8 cellular contexts compared by ENCODE assay signal in genomic region chr4:139555705-139556070, GRCh38. TPM values are rescaled to one million over a fixed set of nuclear protein-coding genes. Genes with fewer than 3 reads are reported as not detected.
A peak's percentile ranks its signal among the peaks of the same experiment; 100 is the strongest.
DNase-seq lines count a peak whose midpoint lies in the region; ATAC-seq and TF ChIP-seq lines count a peak whose summit lies in the region.

No MANE protein-coding gene starts in this region.

- H3K27me3 Mint-ChIP-seq in CD14-positive monocyte (ENCODE audit: low read depth in 3 of 3) = peaks cover 0 to 2% (median 0%) of the 10 kb centered on the region in 3 donors

- DNase-seq in CD14-positive monocyte (ENCODE audit: low spot score) (peak; percentile 47), breast epithelium (ENCODE audit: low spot score in 2 of 2) (peak; percentile 34 to 55), NCI-H1930 (lab: John Stamatoyannopoulos, UW) (no peak)
- DNase-seq in NK-92 treated with Interleukin-12 subunit alpha and Interleukin-12 subunit beta, amount 100 ng/mL, for 24 hours (lab: John Stamatoyannopoulos, UW) = no peak

- H3K4me3 Mint-ChIP-seq in CD14-positive monocyte = peak overlapping the region; percentile 99

- H3K9ac ChIP-seq in subcutaneous abdominal adipose tissue (ENCODE audit: low read length in 5 of 5) = peak overlapping the region; percentile 41 to 90 (median 85)

- ATAC-seq in GM21360 (IDR thresholded peaks at IDR 0.05; ENCODE audit: unreplicated experiment) = peak; percentile 24

- TF ChIP-seq CTCF in CD14-positive monocyte (IDR thresholded peaks at IDR 0.05) (no peak), breast epithelium (IDR thresholded peaks at IDR 0.05) (no peak)

- H3K4me3 ChIP-seq in breast epithelium = peak overlapping the region; percentile 78 to 97 (median 90)
- H3K4me3 ChIP-seq in subcutaneous abdominal adipose tissue (ENCODE audit: low read depth in 1 of 5, low read length in 5 of 5) = peak overlapping the region; percentile 57 to 99 (median 95)

- peak overlapping the region; percentile 95 to 99 (median 98) for H3K27ac Mint-ChIP-seq in CD14-positive monocyte

- H3K9me3 ChIP-seq in KOPT-K1 (ENCODE audit: insufficient read depth, low read length, poor library complexity, severe bottlenecking) (no peaks in the 10 kb centered on the region), breast epithelium (no peaks in the 10 kb centered on the region), subcutaneous abdominal adipose tissue (ENCODE audit: control insufficient read depth in 5 of 5, low read length in 5 of 5) (no peaks in the 10 kb centered on the region)

- H3K9me3 Mint-ChIP-seq in CD14-positive monocyte = peaks cover 0 to 3% (median 0%) of the 10 kb centered on the region in 7 donors

- no peak for TF ChIP-seq POLR2A in breast epithelium (IDR thresholded peaks at IDR 0.05)

- H3K4me1 ChIP-seq in breast epithelium = peaks cover 0 to 11% of the 10 kb centered on the region in 2 donors
- peaks cover 8 to 80% (median 59%) of the 10 kb centered on the region in 5 donors for H3K4me1 ChIP-seq in subcutaneous abdominal adipose tissue (ENCODE audit: control insufficient read depth in 5 of 5, insufficient read depth in 5 of 5, low read length in 5 of 5)

- H3K36me3 Mint-ChIP-seq in CD14-positive monocyte = peaks cover 0 to 5% of the 10 kb centered on the region in 2 donors

- peaks cover 61% of the 10 kb centered on the region for H3K4me1 Mint-ChIP-seq in CD14-positive monocyte

- H3K36me3 ChIP-seq in KOPT-K1 (ENCODE audit: insufficient read depth, low read length) (no peaks in the 10 kb centered on the region), breast epithelium (no peaks in the 10 kb centered on the region), subcutaneous abdominal adipose tissue (ENCODE audit: control insufficient read depth in 5 of 5, insufficient read depth in 5 of 5, low read length in 5 of 5) (no peaks in the 10 kb centered on the region)

- H3K27ac ChIP-seq in KOPT-K1 (ENCODE audit: low read depth, low read length, poor library complexity, severe bottlenecking) = peak overlapping the region; percentile 56
- H3K27ac ChIP-seq in breast epithelium = peak overlapping the region; percentile 99 to 100
- peak overlapping the region; percentile 90 for H3K27ac ChIP-seq in layer of hippocampus (ENCODE audit: low read depth, low read length)
- H3K27ac ChIP-seq in subcutaneous abdominal adipose tissue (ENCODE audit: low read depth, low read length) = peak overlapping the region; percentile 92

- intact Hi-C loops in CD14-positive monocyte (cut with micrococcal nuclease) = loop anchor here in 1 of 2 donors (5.0 to 10.0 kb wide), 4 partner anchors 103 to 351 kb away; partner anchors contain the start of genes MGST2, NAA15, NDUFC1 and RAB33B
- intact Hi-C loops in breast epithelium (cut with DNase I; ENCODE audit: low total_unique reads) = no loop called here

- no peaks in the 10 kb centered on the region for H3K27me3 ChIP-seq in breast epithelium
- no peaks in the 10 kb centered on the region for H3K27me3 ChIP-seq in layer of hippocampus (ENCODE audit: control insufficient read depth, insufficient read depth, low read length)
- H3K27me3 ChIP-seq in subcutaneous abdominal adipose tissue (ENCODE audit: control insufficient read depth in 5 of 5, insufficient read depth in 4 of 5, low read length in 5 of 5) = no peaks in the 10 kb centered on the region

RNA-seq across cellular contexts. Expression of gene SETD7, which starts 0.3 kb away (rescaled TPM):
- 10 to 100 TPM; 15.4 to 16.8 TPM for polyA plus RNA-seq in CD14-positive monocyte
- 100 to 1,000 TPM in 1 of 3 donors, 10 to 100 TPM in 2; 54.9 to 100 (median 63.6) TPM for total RNA-seq in breast epithelium

Comparison
In these comparisons a context has a peak if more than half of its experiments do, and no peak if none do; other contexts are left out.
1. DNase-seq: peak in CD14-positive monocyte (single experiment) and breast epithelium (2 of 2); none in NK-92 treated with Interleukin-12 subunit alpha and Interleukin-12 subunit beta, amount 100 ng/mL, for 24 hours (single experiment) and NCI-H1930 (0 of 2).
2. Peak in every context shown above with its lines, with median percentiles within 50 percentile points of each other: H3K27ac ChIP-seq.